In the genomic region with DNA sequence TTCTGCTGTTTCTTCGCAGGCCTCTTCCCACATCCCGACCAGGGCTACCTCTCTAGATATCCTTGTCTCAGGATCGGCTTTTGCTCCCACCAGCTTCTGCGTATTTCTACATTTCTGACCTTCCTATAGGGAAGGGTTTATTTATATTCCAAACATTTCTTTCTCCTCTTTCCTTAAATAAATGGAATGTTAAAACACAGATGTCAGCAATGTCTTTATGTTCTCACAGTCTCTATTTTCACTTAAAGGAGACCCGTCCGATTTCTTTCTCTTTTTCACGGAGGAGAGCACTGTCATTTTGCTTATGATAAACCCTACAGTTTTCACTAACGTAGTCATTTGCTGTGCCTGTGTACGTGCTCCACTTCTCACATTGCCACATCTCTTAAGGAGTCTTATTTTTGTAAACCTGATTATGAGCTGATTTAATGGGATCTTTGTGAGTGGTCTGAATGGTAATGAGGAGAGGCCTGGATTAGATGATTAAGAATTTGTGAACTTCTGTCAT, we compare ENCODE assay signal across 9 cellular contexts. TPM values are rescaled to one million over a fixed set of nuclear protein-coding genes. Genes with fewer than 3 reads are reported as not detected.
DNase-seq lines count a peak whose midpoint lies in the region; ATAC-seq, FAIRE-seq and TF ChIP-seq lines count a peak whose summit lies in the region.
"Had no signal": no experiment of that assay in that cellular context is flagged by ENCODE, and none has a peak within 500 bp of the region (broad histone marks: within the 10 kb centered on the region; RNA-seq: fewer than 3 reads in every experiment).

No MANE protein-coding gene starts in this region.

- 1 to 3% (median 1%) methylated on average over 9 of the region's 9 CpGs for WGBS in ovary, 3 donors

- intact Hi-C loops in PC-3 (cut with micrococcal nuclease): loop anchor here (2.0 to 5.0 kb wide), 4 partner anchors 120 to 440 kb away; no protein-coding TSS in a partner anchor
- intact Hi-C loops in endothelial cell of umbilical vein (cut with micrococcal nuclease): loop anchor here (1.0 to 5.0 kb wide), 2 partner anchors 115 to 152 kb away; partner anchors contain the start of gene ZNF35
- intact Hi-C loops in ovary (cut with DNase I): no loop called here

- H3K36me3 Mint-ChIP-seq in stimulated activated naive CD8-positive, alpha-beta T cell treated with anti-CD3 and anti-CD28 coated beads, Interleukin-15, Interleukin-2, amounts not matched to agents 100 ng/mL and 50 ng/mL, for 24 hours (ENCODE audit: low read depth): peaks cover 75% of the 10 kb centered on the region

- peak overlapping the region; percentile 91 for H3K27ac Mint-ChIP-seq in stimulated activated naive CD8-positive, alpha-beta T cell treated with anti-CD3 and anti-CD28 coated beads, Interleukin-15, Interleukin-2, amounts not matched to agents 100 ng/mL and 50 ng/mL, for 24 hours

- H3K27ac ChIP-seq in PC-3 (ENCODE audit: low read length) (peak overlapping the region; percentile 55), endothelial cell of umbilical vein (ENCODE audit: insufficient read depth, low read depth, low read length) (peak overlapping the region; percentile 48), ovary (no peak overlapping the region)

- FAIRE-seq in endothelial cell of umbilical vein (lab: Jason Lieb, UNC): peak; percentile 62

- no peaks in the 10 kb centered on the region for H3F3A ChIP-seq in PC-3 (ENCODE audit: low read length, unreplicated experiment)

- H3K9me3 ChIP-seq in PC-3 (ENCODE audit: low read length) (peaks cover 46% of the 10 kb centered on the region; the same call in 1 of the 2 replicates), endothelial cell of umbilical vein (replicated peaks; ENCODE audit: control insufficient read depth, insufficient read depth, low read length) (no peaks in the 10 kb centered on the region), ovary (peaks cover 0 to 4% of the 10 kb centered on the region in 2 donors)

- H3K9ac ChIP-seq in PC-3 (ENCODE audit: low read length) (peak overlapping the region; percentile 83), endothelial cell of umbilical vein (replicated peaks; ENCODE audit: extremely low read depth, insufficient read depth, low read length) (peak overlapping the region; percentile 50)

- TF ChIP-seq CTCF in PC-3 (conservative IDR thresholded peaks at IDR 0.05; ENCODE audit: low read depth, low read length) (no peak), endothelial cell of umbilical vein (IDR thresholded peaks at IDR 0.05; ENCODE audit: extremely low read depth in 1 of 2, insufficient read depth in 1 of 2, low read depth in 1 of 2, low read length in 2 of 2) (no peak), ovary (IDR thresholded peaks at IDR 0.05) (no peak)

- peaks cover 78% of the 10 kb centered on the region for H3K79me2 ChIP-seq in PC-3 (ENCODE audit: low read length)
- H3K79me2 ChIP-seq in endothelial cell of umbilical vein (ENCODE audit: control insufficient read depth, insufficient read depth, low read length): peaks cover 63% of the 10 kb centered on the region

- TF ChIP-seq POLR2A in endothelial cell of umbilical vein (IDR thresholded peaks at IDR 0.05; ENCODE audit: low read depth, low read length) (no peak), ovary (IDR thresholded peaks at IDR 0.05) (no peak)

- no TSS peak for BruUV-seq in PC-3 (replicated peaks; lab: Mats Ljungman, UMichigan)
- BruUV-seq in endothelial cell of umbilical vein (replicated peaks; lab: Mats Ljungman, UMichigan): no TSS peak

- peaks cover 7% of the 10 kb centered on the region for H3K4me1 ChIP-seq in PC-3 (ENCODE audit: insufficient read depth, low read length)
- peaks cover 6% of the 10 kb centered on the region for H3K4me1 ChIP-seq in endothelial cell of umbilical vein (ENCODE audit: control insufficient read depth, extremely low read depth, insufficient read depth, low read length)
- H3K4me1 ChIP-seq in ovary (ENCODE audit: insufficient read depth): peaks cover 3% of the 10 kb centered on the region

- H3K36me3 ChIP-seq in PC-3 (ENCODE audit: low read depth, low read length): peaks cover 63% of the 10 kb centered on the region
- H3K36me3 ChIP-seq in endothelial cell of umbilical vein (ENCODE audit: control insufficient read depth in 2 of 2, extremely low read depth in 1 of 2, insufficient read depth in 2 of 2, low read length in 2 of 2): no peaks in the 10 kb centered on the region
- H3K36me3 ChIP-seq in ovary: no peaks in the 10 kb centered on the region

- H3K4me3 ChIP-seq in PC-3 (ENCODE audit: low read length) (peak overlapping the region; percentile 76), endothelial cell of umbilical vein (replicated peaks in 1 of 3; ENCODE audit: insufficient read depth in 1 of 3, low read depth in 1 of 3, low read length in 3 of 3) (peak overlapping the region; percentile 57 to 91 (median 81)), ovary (peak overlapping the region; percentile 87)

- peak overlapping the region; percentile 96 for H3K4me3 Mint-ChIP-seq in stimulated activated naive CD8-positive, alpha-beta T cell treated with anti-CD3 and anti-CD28 coated beads, Interleukin-15, Interleukin-2, amounts not matched to agents 100 ng/mL and 50 ng/mL, for 24 hours

- peaks cover 23% of the 10 kb centered on the region for H3K9me3 Mint-ChIP-seq in stimulated activated naive CD8-positive, alpha-beta T cell treated with anti-CD3 and anti-CD28 coated beads, Interleukin-15, Interleukin-2, amounts not matched to agents 100 ng/mL and 50 ng/mL, for 24 hours

- no peaks in the 10 kb centered on the region for H3K9me1 ChIP-seq in endothelial cell of umbilical vein (replicated peaks; ENCODE audit: control insufficient read depth, extremely low read depth, insufficient read depth, low read length)

- H2AFZ ChIP-seq in PC-3 (ENCODE audit: low read length) (peak overlapping the region; percentile 95), endothelial cell of umbilical vein (ENCODE audit: low read depth, low read length) (peak overlapping the region; percentile 91)

- no peaks in the 10 kb centered on the region for H3K27me3 ChIP-seq in PC-3 (ENCODE audit: low read length)
- no peaks in the 10 kb centered on the region for H3K27me3 ChIP-seq in endothelial cell of umbilical vein (ENCODE audit: control insufficient read depth in 2 of 2, insufficient read depth in 2 of 2, low read length in 2 of 2)
- H3K27me3 ChIP-seq in ovary: no peaks in the 10 kb centered on the region

- no peak for DNase-seq in stimulated activated naive CD8-positive, alpha-beta T cell treated with anti-CD3 and anti-CD28 coated beads, Interleukin-15, Interleukin-2, amounts not matched to agents 100 U/mL and 50 U/mL, for 24 hours
- DNase-seq in PC-3 (no peak), endothelial cell of umbilical vein (ENCODE audit: low read depth, low spot score) (no peak), ovary (no peak), occipital lobe (lab: John Stamatoyannopoulos, UW) (no peak)
- DNase-seq in activated CD4-positive, alpha-beta T cell treated with anti-CD3 and anti-CD28 coated beads, Interleukin-2, amount 50 U/mL, for 48 hours: no peak

- H4K20me1 ChIP-seq in PC-3 (ENCODE audit: low read length): no peaks in the 10 kb centered on the region
- H4K20me1 ChIP-seq in endothelial cell of umbilical vein (replicated peaks; ENCODE audit: control insufficient read depth, extremely low read depth, insufficient read depth, low read length): no peaks in the 10 kb centered on the region

- CTCF ChIA-PET in PC-3 (lab: Charles Lee) (no interaction called here), endothelial cell of umbilical vein (lab: Charles Lee) (interaction anchor here (0.9 to 1.8 kb wide), 6 partner anchors 33 to 439 kb away, joined by 3 to 6 read pairs (median 4); partner anchors contain the start of genes ZNF501 and ZNF502)

- TF ChIP-seq EP300 in ovary (IDR thresholded peaks at IDR 0.05): no peak

- no peaks in the 10 kb centered on the region for H3K27me3 Mint-ChIP-seq in stimulated activated naive CD8-positive, alpha-beta T cell treated with anti-CD3 and anti-CD28 coated beads, Interleukin-15, Interleukin-2, amounts not matched to agents 100 ng/mL and 50 ng/mL, for 24 hours

- H3K9me2 ChIP-seq in PC-3 (replicated peaks; ENCODE audit: low read length): no peaks in the 10 kb centered on the region

- POLR2A ChIA-PET in PC-3 (lab: Charles Lee; ENCODE audit: unreplicated experiment): interaction anchor here (0.5 kb wide), 1 partner anchor 9 kb away, joined by 3 read pairs; no protein-coding TSS in a partner anchor
- POLR2A ChIA-PET in endothelial cell of umbilical vein (lab: Charles Lee): no interaction called here

- ATAC-seq in stimulated activated naive CD8-positive, alpha-beta T cell treated with anti-CD3 and anti-CD28 coated beads, Interleukin-15, Interleukin-2, amounts not matched to agents 100 U/mL and 50 U/mL, for 24 hours: no peak
- peak; percentile 27 for ATAC-seq in PC-3
- ATAC-seq in HG03439 (IDR thresholded peaks at IDR 0.05; ENCODE audit: unreplicated experiment): no peak

- dilution Hi-C loops in endothelial cell of umbilical vein (cut with MboI; ENCODE audit: extremely low pct_ligation_motif_present, low sequenced_read_pairs): no loop called here

- H3K4me2 ChIP-seq in PC-3 (ENCODE audit: low read length): peak overlapping the region; percentile 88
- peak overlapping the region; percentile 90 for H3K4me2 ChIP-seq in endothelial cell of umbilical vein (ENCODE audit: insufficient read depth, low read length)

- peaks cover 43% of the 10 kb centered on the region for H3K4me1 Mint-ChIP-seq in stimulated activated naive CD8-positive, alpha-beta T cell treated with anti-CD3 and anti-CD28 coated beads, Interleukin-15, Interleukin-2, amounts not matched to agents 100 ng/mL and 50 ng/mL, for 24 hours (ENCODE audit: low read depth)

RNA-seq across cellular contexts. Expression of gene KIF15, which starts 0.6 kb away (rescaled TPM):
- total RNA-seq in PC-3 (2014; rRNA removed) (19.1 and 31.8 TPM in 2 replicates), endothelial cell of umbilical vein (20.9 and 21.6 TPM in 2 replicates), ovary (under 1 TPM in 6 of 7 donors, not detected in 1; 0.15 to 0.99 (median 0.37) TPM), occipital lobe (6.4 TPM)
- polyA plus RNA-seq in endothelial cell of umbilical vein (1.6 and 2.2 TPM in 2 replicates), ovary (under 1 TPM; 0.31 to 0.35 TPM)
- polyA plus RNA-seq in endothelial cell of umbilical vein (2011; cell fraction: cytosol; rRNA removed): 5.2 and 5.4 TPM in 2 replicates
- 7.9 and 12.9 TPM in 2 replicates for polyA plus RNA-seq in endothelial cell of umbilical vein (2011; cell fraction: nucleus; rRNA removed)
- polyA plus RNA-seq in endothelial cell of umbilical vein (2012): 4.1 and 12.0 TPM in 2 replicates
- polyA minus RNA-seq in endothelial cell of umbilical vein: 6.2 and 6.7 TPM in 2 replicates
- polyA minus RNA-seq in endothelial cell of umbilical vein (2011; cell fraction: cytosol; rRNA and poly(A)+ RNA removed): 11.9 TPM
- polyA minus RNA-seq in endothelial cell of umbilical vein (2011; cell fraction: nucleus; rRNA and poly(A)+ RNA removed): 7.2 and 10.8 TPM in 2 replicates

RNA-seq across cellular contexts. Expression of gene KIAA1143, which starts 0.8 kb away (rescaled TPM):
- total RNA-seq in PC-3 (2014; rRNA removed): 16.5 and 20.4 TPM in 2 replicates
- 25.2 and 28.1 TPM in 2 replicates for total RNA-seq in endothelial cell of umbilical vein
- polyA plus RNA-seq in endothelial cell of umbilical vein: 5.4 and 6.1 TPM in 2 replicates
- 6.9 and 7.7 TPM in 2 replicates for polyA plus RNA-seq in endothelial cell of umbilical vein (2011; cell fraction: cytosol; rRNA removed)
- 3.6 and 5.0 TPM in 2 replicates for polyA plus RNA-seq in endothelial cell of umbilical vein (2011; cell fraction: nucleus; rRNA removed)
- 13.2 and 16.7 TPM in 2 replicates for polyA plus RNA-seq in endothelial cell of umbilical vein (2012)
- polyA minus RNA-seq in endothelial cell of umbilical vein: 12.6 and 14.4 TPM in 2 replicates
- 14.6 TPM for polyA minus RNA-seq in endothelial cell of umbilical vein (2011; cell fraction: cytosol; rRNA and poly(A)+ RNA removed)
- polyA minus RNA-seq in endothelial cell of umbilical vein (2011; cell fraction: nucleus; rRNA and poly(A)+ RNA removed): 3.5 and 6.2 TPM in 2 replicates
- total RNA-seq in ovary: 10 to 100 TPM; 23.7 to 55.4 (median 37.3) TPM
- polyA plus RNA-seq in ovary: 10 to 100 TPM; 22.4 to 44.6 TPM
- 35.1 TPM for total RNA-seq in occipital lobe

RNA-seq across cellular contexts. Expression of gene ZNF501, which starts 32.8 kb away (rescaled TPM):
- total RNA-seq in PC-3 (2014; rRNA removed) (not detected in 2 replicates), endothelial cell of umbilical vein (2.9 and 3.9 TPM in 2 replicates), ovary (1 to 10 TPM; 2.0 to 9.0 (median 5.8) TPM), occipital lobe (26.8 TPM)
- polyA plus RNA-seq in endothelial cell of umbilical vein (0.92 and 1.6 TPM in 2 replicates), ovary (1 to 10 TPM; 3.3 to 3.4 TPM)
- polyA plus RNA-seq in endothelial cell of umbilical vein (2011; cell fraction: cytosol; rRNA removed): 0.94 and 1.2 TPM in 2 replicates
- 1.2 and 4.1 TPM in 2 replicates for polyA plus RNA-seq in endothelial cell of umbilical vein (2011; cell fraction: nucleus; rRNA removed)
- polyA plus RNA-seq in endothelial cell of umbilical vein (2012): 2.8 TPM in 2 replicates
- 2.7 and 5.2 TPM in 2 replicates for polyA minus RNA-seq in endothelial cell of umbilical vein
- polyA minus RNA-seq in endothelial cell of umbilical vein (2011; cell fraction: cytosol; rRNA and poly(A)+ RNA removed): not detected
- 4.2 and 8.3 TPM in 2 replicates for polyA minus RNA-seq in endothelial cell of umbilical vein (2011; cell fraction: nucleus; rRNA and poly(A)+ RNA removed)
- total RNA-seq: HT1080 had no signal

RNA-seq across cellular contexts. Expression of gene ZNF502, which starts 49.8 kb away (rescaled TPM):
- total RNA-seq in PC-3 (2014; rRNA removed) (not detected in 2 replicates), endothelial cell of umbilical vein (4.1 and 4.2 TPM in 2 replicates), ovary (10 to 100 TPM in 2 of 7 donors, 1 to 10 TPM in 5; 6.1 to 11.2 (median 8.3) TPM), occipital lobe (15.0 TPM)
- polyA plus RNA-seq in endothelial cell of umbilical vein (0.86 and 1.0 TPM in 2 replicates), ovary (1 to 10 TPM; 4.1 to 5.5 TPM)
- polyA plus RNA-seq in endothelial cell of umbilical vein (2011; cell fraction: cytosol; rRNA removed): 1.5 and 1.9 TPM in 2 replicates
- 5.2 and 5.3 TPM in 2 replicates for polyA plus RNA-seq in endothelial cell of umbilical vein (2011; cell fraction: nucleus; rRNA removed)
- polyA plus RNA-seq in endothelial cell of umbilical vein (2012): 2.2 TPM in 2 replicates
- polyA minus RNA-seq in endothelial cell of umbilical vein: 2.2 and 3.4 TPM in 2 replicates
- not detected for polyA minus RNA-seq in endothelial cell of umbilical vein (2011; cell fraction: cytosol; rRNA and poly(A)+ RNA removed)
- 2.9 and 5.6 TPM in 2 replicates for polyA minus RNA-seq in endothelial cell of umbilical vein (2011; cell fraction: nucleus; rRNA and poly(A)+ RNA removed)

Comparison
In these comparisons a context has a peak if more than half of its experiments do, and no peak if none do; other contexts are left out.
1. H3K27ac ChIP-seq: peak in PC-3 (single experiment) and endothelial cell of umbilical vein (single experiment); none in ovary (0 of 2).
2. intact Hi-C loops: an anchor here in PC-3 (2.0 to 5.0 kb wide) and endothelial cell of umbilical vein (1.0 to 5.0 kb wide); none called in ovary.
3. Peak in every context shown above with its lines, with median percentiles within 50 percentile points of each other: H3K4me3 ChIP-seq.